In genomic region chr1:89525169-89525855, GRCh38 we compare ENCODE assay signal across 1 cellular context.
TF ChIP-seq lines count a peak whose summit lies in the region.

No MANE protein-coding gene starts in this region.

TF ChIP-seq in GM12878, 131 proteins besides CTCF, POLR2A, EP300 and RAD21 (continued from another document and continues in another):
- peak; percentile 75 to 79 for TF ChIP-seq IKZF2 (IDR thresholded peaks at IDR 0.05)
- no peak for TF ChIP-seq ETV6 (conservative IDR thresholded peaks at IDR 0.05 in 1 of 2, IDR thresholded peaks at IDR 0.05 in 1 of 2; ENCODE audit: borderline replicate concordance in 1 of 2, low read depth in 1 of 2)
- TF ChIP-seq MTA3 (IDR thresholded peaks at IDR 0.05; ENCODE audit: borderline replicate concordance, low read length), result no peak
- no peak for TF ChIP-seq ZZZ3 (IDR thresholded peaks at IDR 0.05; ENCODE audit: control insufficient read depth, insufficient read length, low read depth)
- no peak for TF ChIP-seq EZH2 (IDR thresholded peaks at IDR 0.05; ENCODE audit: borderline replicate concordance, control insufficient read depth, low read depth, low read length)
- TF ChIP-seq HDAC2 (IDR thresholded peaks at IDR 0.05), result no peak
- TF ChIP-seq BCLAF1 (IDR thresholded peaks at IDR 0.05), result no peak
- TF ChIP-seq EGR1 (IDR thresholded peaks at IDR 0.05; ENCODE audit: borderline replicate concordance in 1 of 2, low read depth in 2 of 2, low read length in 2 of 2), result peak in 1 of 2 experiments; percentile 28; a peak in 1 of 3 replicates
- TF ChIP-seq TAF1 (IDR thresholded peaks at IDR 0.05; ENCODE audit: borderline replicate concordance, low read depth, low read length), result no peak
- no peak for TF ChIP-seq MYC (IDR thresholded peaks at IDR 0.05; ENCODE audit: insufficient read depth, insufficient read length, insufficient replicate concordance, low read length, severe bottlenecking)
- TF ChIP-seq TCF7 (IDR thresholded peaks at IDR 0.05; ENCODE audit: borderline replicate concordance), result no peak
- TF ChIP-seq CHD4 (IDR thresholded peaks at IDR 0.05), result no peak
- TF ChIP-seq LARP7 (IDR thresholded peaks at IDR 0.05), result no peak
- TF ChIP-seq CREM (IDR thresholded peaks at IDR 0.05; ENCODE audit: low read depth), result 0 out of 2 replicates have a peak, but pooled peaks have one; percentile 46
- TF ChIP-seq PKNOX1 (IDR thresholded peaks at IDR 0.05), result no peak
- no peak for TF ChIP-seq ATF3 (IDR thresholded peaks at IDR 0.05; ENCODE audit: borderline replicate concordance, extremely low read depth, low read depth, low read length)
- peak; percentile 2; the same call in 1 of the 2 replicates for TF ChIP-seq RUNX3 (IDR thresholded peaks at IDR 0.05; ENCODE audit: low read length)
- TF ChIP-seq BACH1 (IDR thresholded peaks at IDR 0.05; ENCODE audit: borderline replicate concordance), result no peak
- peak; percentile 71 for TF ChIP-seq CUX1 (IDR thresholded peaks at IDR 0.05; ENCODE audit: insufficient replicate concordance, low read depth, low read length)
- no peak for TF ChIP-seq BCL11A (IDR thresholded peaks at IDR 0.05; ENCODE audit: low read depth, low read length)
- no peak for TF ChIP-seq POLR2AphosphoS2 (IDR thresholded peaks at IDR 0.05; ENCODE audit: low read depth, low read length)
- TF ChIP-seq STAT3 (IDR thresholded peaks at IDR 0.05; ENCODE audit: low read depth, low read length), result no peak
- no peak for TF ChIP-seq SUZ12 (IDR thresholded peaks at IDR 0.05; ENCODE audit: unreplicated experiment)
- peak; percentile 33; the same call in 1 of the 2 replicates for TF ChIP-seq POLR2AphosphoS5 (IDR thresholded peaks at IDR 0.05; ENCODE audit: low read length)
- no peak for TF ChIP-seq KAT2A (conservative IDR thresholded peaks at IDR 0.05; ENCODE audit: control insufficient read depth, low read depth, low read length)
- TF ChIP-seq CEBPZ (IDR thresholded peaks at IDR 0.05; ENCODE audit: low read depth, low read length), result no peak
- TF ChIP-seq FOXK2 (IDR thresholded peaks at IDR 0.05), result no peak
- TF ChIP-seq SIN3A (IDR thresholded peaks at IDR 0.05; ENCODE audit: low read depth, low read length), result no peak
- TF ChIP-seq PAX8 (IDR thresholded peaks at IDR 0.05), result no peak
- TF ChIP-seq PRDM15 (CRISPR knock-in tag; IDR thresholded peaks at IDR 0.05), result no peak
- no peak for TF ChIP-seq ZNF207 (IDR thresholded peaks at IDR 0.05; ENCODE audit: borderline replicate concordance)
- TF ChIP-seq MEF2B (IDR thresholded peaks at IDR 0.05; ENCODE audit: partially characterized antibody, poor library complexity, severe bottlenecking), result peak; percentile 95
- no peak for TF ChIP-seq BRCA1 (IDR thresholded peaks at IDR 0.05; ENCODE audit: low read depth, low read length)
- TF ChIP-seq GABPA (IDR thresholded peaks at IDR 0.05; ENCODE audit: low read depth), result no peak
- TF ChIP-seq EED (IDR thresholded peaks at IDR 0.05; ENCODE audit: low read depth), result peak; percentile 73
- TF ChIP-seq ZBTB4 (CRISPR knock-in tag; IDR thresholded peaks at IDR 0.05), result no peak
- no peak for TF ChIP-seq CBX3 (IDR thresholded peaks at IDR 0.05; ENCODE audit: borderline replicate concordance, low read depth)
- no peak for TF ChIP-seq ZBTB33 (IDR thresholded peaks at IDR 0.05)
- TF ChIP-seq HDAC6 (IDR thresholded peaks at IDR 0.05; ENCODE audit: unreplicated experiment), result no peak
